Comparison of ENCODE assay signal across 1 cellular context in genomic region chr12:15931590-15932053, GRCh38.
A peak's percentile ranks its signal among the peaks of the same experiment; 100 is the strongest.
TF ChIP-seq lines count a peak whose summit lies in the region.

No MANE protein-coding gene starts in this region.

TF ChIP-seq in GM12878, 131 proteins besides CTCF, POLR2A, EP300 and RAD21 (continues in another document):
- no peak for TF ChIP-seq NR2C2 (IDR thresholded peaks at IDR 0.05; ENCODE audit: borderline replicate concordance, control insufficient read depth, insufficient read length, low read depth)
- TF ChIP-seq MTA2 (IDR thresholded peaks at IDR 0.05; ENCODE audit: low read depth): peak; percentile 47; the same call in 1 of the 2 replicates
- TF ChIP-seq FOXK2 (IDR thresholded peaks at IDR 0.05): no peak
- TF ChIP-seq, protein P1, sequence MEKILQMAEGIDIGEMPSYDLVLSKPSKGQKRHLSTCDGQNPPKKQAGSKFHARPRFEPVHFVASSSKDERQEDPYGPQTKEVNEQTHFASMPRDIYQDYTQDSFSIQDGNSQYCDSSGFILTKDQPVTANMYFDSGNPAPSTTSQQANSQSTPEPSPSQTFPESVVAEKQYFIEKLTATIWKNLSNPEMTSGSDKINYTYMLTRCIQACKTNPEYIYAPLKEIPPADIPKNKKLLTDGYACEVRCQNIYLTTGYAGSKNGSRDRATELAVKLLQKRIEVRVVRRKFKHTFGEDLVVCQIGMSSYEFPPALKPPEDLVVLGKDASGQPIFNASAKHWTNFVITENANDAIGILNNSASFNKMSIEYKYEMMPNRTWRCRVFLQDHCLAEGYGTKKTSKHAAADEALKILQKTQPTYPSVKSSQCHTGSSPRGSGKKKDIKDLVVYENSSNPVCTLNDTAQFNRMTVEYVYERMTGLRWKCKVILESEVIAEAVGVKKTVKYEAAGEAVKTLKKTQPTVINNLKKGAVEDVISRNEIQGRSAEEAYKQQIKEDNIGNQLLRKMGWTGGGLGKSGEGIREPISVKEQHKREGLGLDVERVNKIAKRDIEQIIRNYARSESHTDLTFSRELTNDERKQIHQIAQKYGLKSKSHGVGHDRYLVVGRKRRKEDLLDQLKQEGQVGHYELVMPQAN (conservative IDR thresholded peaks at IDR 0.05): no peak
- no peak for TF ChIP-seq ZNF622 (IDR thresholded peaks at IDR 0.05)
- TF ChIP-seq SMC3 (IDR thresholded peaks at IDR 0.05; ENCODE audit: borderline replicate concordance, low read length): peak; percentile 37; the same call in 1 of the 2 replicates
- 0 out of 2 replicates have a peak, but pooled peaks have one; percentile 33 for TF ChIP-seq JUND (IDR thresholded peaks at IDR 0.05; ENCODE audit: low read depth, low read length)
- TF ChIP-seq SUPT20H (IDR thresholded peaks at IDR 0.05; ENCODE audit: borderline replicate concordance, control insufficient read depth, low read depth, low read length): no peak
- TF ChIP-seq, protein P2, sequence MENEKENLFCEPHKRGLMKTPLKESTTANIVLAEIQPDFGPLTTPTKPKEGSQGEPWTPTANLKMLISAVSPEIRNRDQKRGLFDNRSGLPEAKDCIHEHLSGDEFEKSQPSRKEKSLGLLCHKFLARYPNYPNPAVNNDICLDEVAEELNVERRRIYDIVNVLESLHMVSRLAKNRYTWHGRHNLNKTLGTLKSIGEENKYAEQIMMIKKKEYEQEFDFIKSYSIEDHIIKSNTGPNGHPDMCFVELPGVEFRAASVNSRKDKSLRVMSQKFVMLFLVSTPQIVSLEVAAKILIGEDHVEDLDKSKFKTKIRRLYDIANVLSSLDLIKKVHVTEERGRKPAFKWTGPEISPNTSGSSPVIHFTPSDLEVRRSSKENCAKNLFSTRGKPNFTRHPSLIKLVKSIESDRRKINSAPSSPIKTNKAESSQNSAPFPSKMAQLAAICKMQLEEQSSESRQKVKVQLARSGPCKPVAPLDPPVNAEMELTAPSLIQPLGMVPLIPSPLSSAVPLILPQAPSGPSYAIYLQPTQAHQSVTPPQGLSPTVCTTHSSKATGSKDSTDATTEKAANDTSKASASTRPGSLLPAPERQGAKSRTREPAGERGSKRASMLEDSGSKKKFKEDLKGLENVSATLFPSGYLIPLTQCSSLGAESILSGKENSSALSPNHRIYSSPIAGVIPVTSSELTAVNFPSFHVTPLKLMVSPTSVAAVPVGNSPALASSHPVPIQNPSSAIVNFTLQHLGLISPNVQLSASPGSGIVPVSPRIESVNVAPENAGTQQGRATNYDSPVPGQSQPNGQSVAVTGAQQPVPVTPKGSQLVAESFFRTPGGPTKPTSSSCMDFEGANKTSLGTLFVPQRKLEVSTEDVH (IDR thresholded peaks at IDR 0.05; ENCODE audit: low read depth, partially characterized antibody): no peak
- no peak for TF ChIP-seq STAT3 (IDR thresholded peaks at IDR 0.05; ENCODE audit: low read depth, low read length)
- TF ChIP-seq EED (IDR thresholded peaks at IDR 0.05; ENCODE audit: low read depth): no peak
- TF ChIP-seq MEF2A (IDR thresholded peaks at IDR 0.05; ENCODE audit: insufficient read depth, low read depth, low read length): 0 out of 2 replicates have a peak, but pooled peaks have one; percentile 8
- TF ChIP-seq PRDM15 (CRISPR knock-in tag; IDR thresholded peaks at IDR 0.05): no peak
- TF ChIP-seq NBN (IDR thresholded peaks at IDR 0.05): peak; percentile 49; the same call in 1 of the 2 replicates
- no peak for TF ChIP-seq ESRRA (IDR thresholded peaks at IDR 0.05; ENCODE audit: low read length)
- no peak for TF ChIP-seq FOS (IDR thresholded peaks at IDR 0.05; ENCODE audit: borderline replicate concordance, extremely low read depth, insufficient read length)
- no peak for TF ChIP-seq SREBF2 (IDR thresholded peaks at IDR 0.05; ENCODE audit: low read length)
- TF ChIP-seq GABPA (IDR thresholded peaks at IDR 0.05; ENCODE audit: low read depth): no peak
- TF ChIP-seq MYC (IDR thresholded peaks at IDR 0.05; ENCODE audit: insufficient read depth, insufficient read length, insufficient replicate concordance, low read length, severe bottlenecking): no peak
- no peak for TF ChIP-seq HDAC2 (IDR thresholded peaks at IDR 0.05)
- 0 out of 2 replicates have a peak, but pooled peaks have one; percentile 51 for TF ChIP-seq TCF12 (IDR thresholded peaks at IDR 0.05; ENCODE audit: low read depth, low read length)
- no peak for TF ChIP-seq BRCA1 (IDR thresholded peaks at IDR 0.05; ENCODE audit: low read depth, low read length)
- peak; percentile 47; the same call in 1 of the 2 replicates for TF ChIP-seq RB1 (IDR thresholded peaks at IDR 0.05; ENCODE audit: borderline replicate concordance)
- TF ChIP-seq BMI1 (IDR thresholded peaks at IDR 0.05; ENCODE audit: borderline replicate concordance): no peak
- TF ChIP-seq CBFB (IDR thresholded peaks at IDR 0.05; ENCODE audit: low read depth): no peak
- TF ChIP-seq NFYA (IDR thresholded peaks at IDR 0.05; ENCODE audit: borderline replicate concordance, low read depth, low read length): no peak
- TF ChIP-seq NR2C1 (IDR thresholded peaks at IDR 0.05): peak; percentile 90
- TF ChIP-seq EZH2 (IDR thresholded peaks at IDR 0.05; ENCODE audit: borderline replicate concordance, control insufficient read depth, low read depth, low read length): no peak
- no peak for TF ChIP-seq CBX3 (IDR thresholded peaks at IDR 0.05; ENCODE audit: borderline replicate concordance, low read depth)
- TF ChIP-seq, protein P3, sequence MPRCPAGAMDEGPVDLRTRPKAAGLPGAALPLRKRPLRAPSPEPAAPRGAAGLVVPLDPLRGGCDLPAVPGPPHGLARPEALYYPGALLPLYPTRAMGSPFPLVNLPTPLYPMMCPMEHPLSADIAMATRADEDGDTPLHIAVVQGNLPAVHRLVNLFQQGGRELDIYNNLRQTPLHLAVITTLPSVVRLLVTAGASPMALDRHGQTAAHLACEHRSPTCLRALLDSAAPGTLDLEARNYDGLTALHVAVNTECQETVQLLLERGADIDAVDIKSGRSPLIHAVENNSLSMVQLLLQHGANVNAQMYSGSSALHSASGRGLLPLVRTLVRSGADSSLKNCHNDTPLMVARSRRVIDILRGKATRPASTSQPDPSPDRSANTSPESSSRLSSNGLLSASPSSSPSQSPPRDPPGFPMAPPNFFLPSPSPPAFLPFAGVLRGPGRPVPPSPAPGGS (IDR thresholded peaks at IDR 0.05; ENCODE audit: borderline replicate concordance, insufficient read depth, low read depth, low read length, poor library complexity, severe bottlenecking): peak; percentile 76
- TF ChIP-seq CHD1 (IDR thresholded peaks at IDR 0.05; ENCODE audit: low read depth, low read length): no peak
- TF ChIP-seq POLR2AphosphoS5 (IDR thresholded peaks at IDR 0.05; ENCODE audit: low read length): no peak
- TF ChIP-seq, protein P4, sequence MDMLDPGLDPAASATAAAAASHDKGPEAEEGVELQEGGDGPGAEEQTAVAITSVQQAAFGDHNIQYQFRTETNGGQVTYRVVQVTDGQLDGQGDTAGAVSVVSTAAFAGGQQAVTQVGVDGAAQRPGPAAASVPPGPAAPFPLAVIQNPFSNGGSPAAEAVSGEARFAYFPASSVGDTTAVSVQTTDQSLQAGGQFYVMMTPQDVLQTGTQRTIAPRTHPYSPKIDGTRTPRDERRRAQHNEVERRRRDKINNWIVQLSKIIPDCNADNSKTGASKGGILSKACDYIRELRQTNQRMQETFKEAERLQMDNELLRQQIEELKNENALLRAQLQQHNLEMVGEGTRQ (IDR thresholded peaks at IDR 0.05; ENCODE audit: borderline replicate concordance, low read depth, low read length): no peak; the same call in 1 of the 2 replicates
- TF ChIP-seq RCOR1 (conservative IDR thresholded peaks at IDR 0.05; ENCODE audit: low read depth, low read length): no peak
- no peak for TF ChIP-seq PAX8 (IDR thresholded peaks at IDR 0.05)
- TF ChIP-seq IKZF1 (conservative IDR thresholded peaks at IDR 0.05): 0 out of 2 replicates have a peak, but pooled peaks have one; percentile 36
- no peak for TF ChIP-seq CREB1 (IDR thresholded peaks at IDR 0.05; ENCODE audit: low read depth)
- TF ChIP-seq ZBED1 (IDR thresholded peaks at IDR 0.05; ENCODE audit: borderline replicate concordance): no peak
- TF ChIP-seq SRF (IDR thresholded peaks at IDR 0.05; ENCODE audit: low read depth in 2 of 2, low read length in 2 of 2): no peak
- TF ChIP-seq BACH1 (IDR thresholded peaks at IDR 0.05; ENCODE audit: borderline replicate concordance): peak; percentile 99
- no peak for TF ChIP-seq SP1 (IDR thresholded peaks at IDR 0.05; ENCODE audit: low read depth, low read length)
- no peak for TF ChIP-seq ZNF207 (IDR thresholded peaks at IDR 0.05; ENCODE audit: borderline replicate concordance)
- TF ChIP-seq ZZZ3 (IDR thresholded peaks at IDR 0.05; ENCODE audit: control insufficient read depth, insufficient read length, low read depth): no peak
- TF ChIP-seq SIN3A (IDR thresholded peaks at IDR 0.05; ENCODE audit: low read depth, low read length): no peak
- no peak for TF ChIP-seq ZBTB33 (IDR thresholded peaks at IDR 0.05)
- TF ChIP-seq IRF4 (IDR thresholded peaks at IDR 0.05; ENCODE audit: low read depth, low read length): peak; percentile 33; the same call in 1 of the 2 replicates
- no peak for TF ChIP-seq FOXM1 (IDR thresholded peaks at IDR 0.05; ENCODE audit: low read depth, low read length)
- no peak for TF ChIP-seq NRF1 (conservative IDR thresholded peaks at IDR 0.05; ENCODE audit: low read depth, low read length)
- no peak for TF ChIP-seq ZNF592 (IDR thresholded peaks at IDR 0.05)
- TF ChIP-seq RUNX3 (IDR thresholded peaks at IDR 0.05; ENCODE audit: low read length): 0 out of 2 replicates have a peak, but pooled peaks have one; percentile 17
